8 cellular contexts compared by ENCODE assay signal in genomic region chr6:42046491-42047219, GRCh38. TPM values are rescaled to one million over a fixed set of nuclear protein-coding genes. Genes with fewer than 3 reads are reported as not detected.
DNase-seq lines count a peak whose midpoint lies in the region; ATAC-seq, FAIRE-seq and TF ChIP-seq lines count a peak whose summit lies in the region.

No MANE protein-coding gene starts in this region.

- H3K4me3 ChIP-seq in CD8-positive, alpha-beta memory T cell (ENCODE audit: low read length), result peak overlapping the region; percentile 79
- H3K4me3 ChIP-seq in RWPE2 (ENCODE audit: severe bottlenecking), result no peak overlapping the region
- no peak overlapping the region for H3K4me3 ChIP-seq in H1 (ENCODE audit: extremely low read depth in 1 of 4, insufficient read depth in 2 of 4, low read depth in 3 of 4, low read length in 4 of 4)
- no peak overlapping the region for H3K4me3 ChIP-seq in pancreas

- H2BK5ac ChIP-seq in H1 (ENCODE audit: low read depth, low read length), result no peak overlapping the region

- no peak overlapping the region for H2AFZ ChIP-seq in H1 (ENCODE audit: low read length)

- peak overlapping the region; percentile 96 to 99 (median 98) for H3K4me3 Mint-ChIP-seq in CD8-positive, alpha-beta memory T cell

- no peak overlapping the region for H2BK12ac ChIP-seq in H1 (ENCODE audit: low read depth, low read length)

- POLR2A ChIA-PET in CD8-positive, alpha-beta memory T cell (lab: Charles Lee), result interaction anchor here (1.3 kb wide), 1 partner anchor 109 kb away, joined by 4 read pairs; no protein-coding TSS in a partner anchor
- POLR2A ChIA-PET in H1 (lab: Charles Lee; ENCODE audit: partially characterized antibody), result interaction anchor here (0.7 to 15.0 kb wide), 3 partner anchors 109 to 261 kb away, joined by 3 to 157 read pairs (median 5); partner anchors contain the start of gene CCND3

- peaks cover 2 to 9% of the 10 kb centered on the region in 2 experiments for H4K20me1 ChIP-seq in H1 (replicated peaks in 1 of 2; ENCODE audit: control insufficient read depth in 1 of 2, insufficient read depth in 2 of 2, low read length in 2 of 2)

- H3K27me3 Mint-ChIP-seq in CD8-positive, alpha-beta memory T cell, result peaks cover 0 to 2% of the 10 kb centered on the region in 2 donors

- TF ChIP-seq POLR2A in H1 (IDR thresholded peaks at IDR 0.05; ENCODE audit: control extremely low read depth in 1 of 2, low read depth in 2 of 2, low read length in 2 of 2), result no peak

- H2BK120ac ChIP-seq in H1 (replicated peaks; ENCODE audit: low read depth, low read length), result no peak overlapping the region

- H3K79me2 ChIP-seq in H1 (ENCODE audit: control insufficient read depth in 1 of 2, insufficient read depth in 2 of 2, low read length in 2 of 2), result peaks cover 0 to 3% of the 10 kb centered on the region in 2 experiments; a peak in 1 of 4 replicates

- H3K79me1 ChIP-seq in H1 (ENCODE audit: low read depth, low read length), result no peaks in the 10 kb centered on the region

- TF ChIP-seq CTCF in RWPE2 (IDR thresholded peaks at IDR 0.05; ENCODE audit: poor library complexity, severe bottlenecking) (no peak), H1 (IDR thresholded peaks at IDR 0.05; ENCODE audit: control extremely low read depth in 1 of 3, insufficient read depth in 1 of 3, low read depth in 1 of 3, low read length in 3 of 3) (no peak), pancreas (IDR thresholded peaks at IDR 0.05) (no peak)

- no peak overlapping the region for H2AK5ac ChIP-seq in H1 (ENCODE audit: low read depth, low read length)

- no peak overlapping the region for H3K18ac ChIP-seq in H1 (ENCODE audit: extremely low read depth, low read length)

- peaks cover 71 to 90% (median 79%) of the 10 kb centered on the region in 3 donors for H3K4me1 Mint-ChIP-seq in CD8-positive, alpha-beta memory T cell

- no peak for TF ChIP-seq EP300 in H1 (IDR thresholded peaks at IDR 0.05; ENCODE audit: borderline replicate concordance in 1 of 2, low read depth in 2 of 2, low read length in 2 of 2)

- H3K27me3 ChIP-seq in CD8-positive, alpha-beta memory T cell (ENCODE audit: insufficient read depth, low read length, poor library complexity, severe bottlenecking), result no peaks in the 10 kb centered on the region
- H3K27me3 ChIP-seq in RWPE2 (ENCODE audit: insufficient read depth, poor library complexity, severe bottlenecking) (no peaks in the 10 kb centered on the region), H1 (replicated peaks in 1 of 4; ENCODE audit: control insufficient read depth in 3 of 4, extremely low read depth in 1 of 4, insufficient read depth in 3 of 4, low read length in 3 of 4) (peaks cover 40 to 71% (median 60%) of the 10 kb centered on the region in 4 experiments), pancreas (no peaks in the 10 kb centered on the region)

- no peak overlapping the region for H3K56ac ChIP-seq in H1 (replicated peaks; ENCODE audit: insufficient read length, low read depth, low read length)

- H3K36me3 Mint-ChIP-seq in CD8-positive, alpha-beta memory T cell, result peaks cover 4 to 61% (median 10%) of the 10 kb centered on the region in 3 donors

- no peak overlapping the region for H2BK20ac ChIP-seq in H1 (ENCODE audit: low read length)

- H4K8ac ChIP-seq in H1 (ENCODE audit: extremely low read depth, insufficient read depth, low read length), result no peak overlapping the region

- CTCF ChIA-PET in CD8-positive, alpha-beta memory T cell (lab: Charles Lee), result interaction anchor here (0.8 to 14.5 kb wide), 8 partner anchors 9 to 262 kb away, joined by 3 to 175 read pairs (median 6); partner anchors contain the start of genes BYSL, CCND3, FRS3 and MED20
- CTCF ChIA-PET in H1 (lab: Charles Lee; ENCODE audit: partially characterized antibody), result interaction anchor here (0.7 to 11.7 kb wide), 11 partner anchors 16 to 340 kb away, joined by 3 to 219 read pairs (median 8); partner anchors contain the start of genes CCND3 and TOMM6

- peaks cover 10% of the 10 kb centered on the region for H3K23me2 ChIP-seq in H1 (ENCODE audit: low read depth, low read length)

- no peak overlapping the region for H3K14ac ChIP-seq in H1 (ENCODE audit: insufficient read length)

- H3K9me3 Mint-ChIP-seq in CD8-positive, alpha-beta memory T cell, result no peaks in the 10 kb centered on the region

- 0 out of 4 replicates have a peak overlapping the region, but pooled peaks of 1 of the 2 experiments have one; percentile 27 for H3K4me2 ChIP-seq in H1 (ENCODE audit: insufficient read depth in 1 of 2, low read depth in 2 of 2, low read length in 2 of 2)

- peaks cover 10% of the 10 kb centered on the region for H3K36me3 ChIP-seq in CD8-positive, alpha-beta memory T cell (ENCODE audit: insufficient read depth, low read length)
- H3K36me3 ChIP-seq in RWPE2 (ENCODE audit: low read depth) (peaks cover 19% of the 10 kb centered on the region), H1 (ENCODE audit: control insufficient read depth in 2 of 4, insufficient read depth in 4 of 4, low read length in 3 of 4) (peaks cover 0 to under 1% (median 0%) of the 10 kb centered on the region in 4 experiments; a peak in 1 of 8 replicates), pancreas (no peaks in the 10 kb centered on the region)

- peak overlapping the region; percentile 32 for H3K27ac ChIP-seq in CD8-positive, alpha-beta memory T cell (ENCODE audit: low read depth, low read length)
- H3K27ac ChIP-seq in RWPE2 (ENCODE audit: poor library complexity, severe bottlenecking) (peak overlapping the region; percentile 94), H1 (ENCODE audit: low read depth, low read length) (no peak overlapping the region), pancreas (peak overlapping the region in 3 of 4 donors; percentile 80 to 88 (median 87))

- no peak overlapping the region for H4K91ac ChIP-seq in H1 (replicated peaks; ENCODE audit: insufficient read length, low read length)

- intact Hi-C loops in pancreas (cut with DNase I), result loop anchor here in 2 of 3 donors (10.0 kb wide), 3 partner anchors 112 to 262 kb away; partner anchors contain the start of genes PRICKLE4 (in 2 of the 2) and TOMM6 (in 2 of the 2)

- no peak for TF ChIP-seq RAD21 in H1 (IDR thresholded peaks at IDR 0.05 in 1 of 2, conservative IDR thresholded peaks at IDR 0.05 in 1 of 2; ENCODE audit: low read depth in 2 of 2, low read length in 2 of 2)

- no peak overlapping the region for H2BK15ac ChIP-seq in H1 (ENCODE audit: low read length)

- no peak overlapping the region for H3K4ac ChIP-seq in H1 (replicated peaks; ENCODE audit: insufficient read length, low read depth, low read length)

- H3K9ac ChIP-seq in H1 (replicated peaks in 1 of 4; ENCODE audit: extremely low read depth in 1 of 4, low read depth in 3 of 4, low read length in 3 of 4), result no peak overlapping the region

- no peak for ATAC-seq in RWPE2 (ENCODE audit: low read depth)
- no peak for ATAC-seq in pancreas

- no peak for DNase-seq in CD8-positive, alpha-beta memory T cell
- DNase-seq in RWPE2 (ENCODE audit: low spot score) (no peak), H1 (ENCODE audit: low read depth in 1 of 2, low spot score in 2 of 2) (no peak), pancreas (no peak), NCI-H2029 (lab: John Stamatoyannopoulos, UW) (no peak), NK-92 (lab: John Stamatoyannopoulos, UW; ENCODE audit: unreplicated experiment) (no peak), C1 segment of cervical spinal cord (lab: John Stamatoyannopoulos, UW) (no peak), amygdala (lab: John Stamatoyannopoulos, UW) (no peak)

- FAIRE-seq in H1 (lab: Jason Lieb, UNC) (no peak), pancreas (lab: Jason Lieb, UNC) (no peak)

- no peak overlapping the region for H4K5ac ChIP-seq in H1 (ENCODE audit: insufficient read length, low read depth, low read length)

- 72% methylated on average over 12 of the region's 12 CpGs; no CpG with 5 or more reads in 1 of the 2 experiments for WGBS in H1 (ENCODE audit: extremely low coverage in 1 of 2, insufficient coverage in 1 of 2, insufficient read length in 1 of 2, insufficient replicate concordance in 2 of 2, low coverage in 1 of 2, low lambda C conversion rate in 2 of 2, missing lambda C conversion rate in 1 of 2), 2 experiments
- 71 to 73% methylated on average over 12 of the region's 12 CpGs for WGBS in pancreas, 2 donors

- peaks cover 71% of the 10 kb centered on the region for H3K4me1 ChIP-seq in CD8-positive, alpha-beta memory T cell (ENCODE audit: insufficient read depth, low read length)
- H3K4me1 ChIP-seq in RWPE2 (ENCODE audit: insufficient read depth, poor library complexity, severe bottlenecking) (peaks cover 43% of the 10 kb centered on the region), H1 (replicated peaks in 1 of 4; ENCODE audit: control insufficient read depth in 3 of 4, insufficient read depth in 4 of 4, low read length in 3 of 4) (peaks cover 13 to 18% (median 16%) of the 10 kb centered on the region in 4 experiments), pancreas (peaks cover 12 to 40% (median 22%) of the 10 kb centered on the region in 3 donors)

- no peaks in the 10 kb centered on the region for H3K9me3 ChIP-seq in CD8-positive, alpha-beta memory T cell (ENCODE audit: low read length)
- H3K9me3 ChIP-seq in RWPE2 (ENCODE audit: severe bottlenecking) (no peaks in the 10 kb centered on the region), H1 (ENCODE audit: insufficient read depth in 2 of 2, low read depth in 1 of 2, low read length in 1 of 2) (no peaks in the 10 kb centered on the region), pancreas (no peaks in the 10 kb centered on the region)

- H3K23ac ChIP-seq in H1 (ENCODE audit: insufficient read length), result no peak overlapping the region

- peak overlapping the region; percentile 86 to 97 (median 89) for H3K27ac Mint-ChIP-seq in CD8-positive, alpha-beta memory T cell

TF ChIP-seq in H1, 55 proteins besides CTCF, POLR2A, EP300 and RAD21:
- no peak for TF ChIP-seq JUND (IDR thresholded peaks at IDR 0.05; ENCODE audit: low read length)
- no peak for TF ChIP-seq MAFK (IDR thresholded peaks at IDR 0.05; ENCODE audit: low read depth, low read length)
- peak; percentile 51 for TF ChIP-seq RNF2 (IDR thresholded peaks at IDR 0.05; ENCODE audit: borderline replicate concordance, low read depth, low read length, missing control alignments, poor library complexity, severe bottlenecking)
- TF ChIP-seq ASH2L (IDR thresholded peaks at IDR 0.05; ENCODE audit: low read length), result no peak

RNA-seq across cellular contexts. Expression of gene TAF8, which starts 3.7 kb away (rescaled TPM):
- 10 to 100 TPM; 41.7 to 42.6 TPM for total RNA-seq in CD8-positive, alpha-beta memory T cell
- 20.5 TPM for polyA plus RNA-seq in CD8-positive, alpha-beta memory T cell
- total RNA-seq in H1 (2021; fragmentation: NEBNext Ultra II Directional; extraction: Animal tissue kit (Norgen Biotek cat#: 25700)), result 32.7 and 34.0 TPM in 2 replicates
- polyA plus RNA-seq in H1 (2011; rRNA removed) (32.2 and 36.6 TPM in 2 replicates), pancreas (1 to 10 TPM; 4.8 to 7.8 TPM)
- polyA plus RNA-seq in H1 (2011; cell fraction: cytosol; rRNA removed), result 34.4 TPM
- 28.5 TPM for polyA plus RNA-seq in H1 (2011; cell fraction: nucleus; rRNA removed)
- 19.8 to 23.7 TPM (median 21.9 TPM) in 4 replicates for polyA plus RNA-seq in H1 (2012, experiment 1 of 2)
- polyA plus RNA-seq in H1 (2012, experiment 2 of 2), result 11.4 TPM
- polyA plus RNA-seq in H1 (2013, experiment 1 of 2), result 19.7 TPM
- 21.2 TPM for polyA plus RNA-seq in H1 (2013, experiment 2 of 2)
- 53.9 and 78.5 TPM in 2 replicates for polyA minus RNA-seq in H1 (2011; rRNA and poly(A)+ RNA removed)
- 23.5 TPM for polyA minus RNA-seq in H1 (2011; cell fraction: cytosol; rRNA and poly(A)+ RNA removed)
- polyA minus RNA-seq in H1 (2011; cell fraction: nucleus; rRNA and poly(A)+ RNA removed), result 35.5 TPM
- total RNA-seq in pancreas, result 10 to 100 TPM in 3 of 6 donors, 1 to 10 TPM in 3; 7.5 to 16.8 (median 9.8) TPM
